ENCODE assay signal across 2 cellular contexts in genomic region chr9:113365652-113366051, GRCh38. TPM values are rescaled to one million over a fixed set of nuclear protein-coding genes. Genes with fewer than 3 reads are reported as not detected.
"Had no signal": no experiment of that assay in that cellular context is flagged by ENCODE, and none has a peak within 500 bp of the region (broad histone marks: within the 10 kb centered on the region; RNA-seq: fewer than 3 reads in every experiment).

No MANE protein-coding gene starts in this region.

RNA-seq across cellular contexts. Expression of gene BSPRY, which starts 16.3 kb away (rescaled TPM):
- total RNA-seq: M059J, SK-MEL-5 had no signal
